In genomic region chr1:210218047-210218446, GRCh38 we compare ENCODE assay signal across 1 cellular context.
TF ChIP-seq lines count a peak whose summit lies in the region.

No MANE protein-coding gene starts in this region.

TF ChIP-seq in IMR-90, 13 proteins besides CTCF, POLR2A, EP300 and RAD21 (continued from another document):
- no peak for TF ChIP-seq USF2 (IDR thresholded peaks at IDR 0.05; ENCODE audit: low read depth, low read length)
- no peak for TF ChIP-seq CEBPB (IDR thresholded peaks at IDR 0.05; ENCODE audit: low read depth, low read length)
- TF ChIP-seq MAFK (IDR thresholded peaks at IDR 0.05; ENCODE audit: low read depth, low read length): no peak
- no peak for TF ChIP-seq FOS (IDR thresholded peaks at IDR 0.05; ENCODE audit: low read depth, low read length)
- TF ChIP-seq NFE2L2 (IDR thresholded peaks at IDR 0.05; ENCODE audit: low read depth, low read length): no peak
- no peak for TF ChIP-seq SMC3 (IDR thresholded peaks at IDR 0.05; ENCODE audit: low read depth, low read length)
- TF ChIP-seq ELK1 (IDR thresholded peaks at IDR 0.05; ENCODE audit: borderline replicate concordance, low read depth, low read length): no peak
- no peak for TF ChIP-seq MAZ (IDR thresholded peaks at IDR 0.05; ENCODE audit: borderline replicate concordance, low read depth, low read length)
- TF ChIP-seq RCOR1 (IDR thresholded peaks at IDR 0.05; ENCODE audit: insufficient replicate concordance, low read length): no peak
- TF ChIP-seq BHLHE40 (IDR thresholded peaks at IDR 0.05; ENCODE audit: low read depth, low read length): no peak
- no peak for TF ChIP-seq RFX5 (IDR thresholded peaks at IDR 0.05; ENCODE audit: low read depth, low read length)
